ENCODE assay signal across 1 cellular context in the genomic region with DNA sequence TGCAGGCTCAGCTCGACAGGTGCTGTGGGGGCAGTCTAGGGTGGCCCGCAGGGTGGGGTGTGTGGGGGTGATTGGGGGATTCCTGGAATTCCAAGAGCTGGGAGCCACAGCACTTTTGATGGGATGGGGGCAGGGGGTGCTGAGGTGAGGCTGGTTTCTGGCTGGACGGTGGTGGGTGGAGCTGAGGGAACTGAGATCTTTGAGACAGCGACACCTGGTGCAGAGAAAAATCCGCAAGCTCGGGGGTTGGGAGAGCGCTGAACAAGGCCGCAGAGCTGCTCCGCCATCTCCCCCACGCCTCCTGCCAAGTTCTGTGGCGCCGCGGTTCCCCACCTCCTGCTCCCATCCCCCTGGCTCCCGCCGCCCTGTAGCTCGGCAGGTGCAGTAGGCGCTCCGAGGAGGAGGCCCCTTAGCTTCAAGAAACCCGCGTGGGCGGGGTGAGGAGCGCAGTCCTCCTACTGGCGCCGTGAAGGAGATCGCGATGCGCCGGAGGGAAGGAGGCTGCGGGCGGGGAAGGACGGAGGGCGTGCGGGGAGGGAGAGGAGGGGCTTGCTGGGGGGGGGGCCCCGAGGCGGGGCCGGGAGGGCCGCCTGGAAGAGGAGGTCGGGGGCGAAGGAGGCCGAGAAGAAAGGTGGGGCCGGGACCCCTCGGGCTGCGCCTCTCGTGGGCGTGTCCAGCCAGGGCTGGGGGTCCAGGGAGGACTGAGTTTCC.
A peak's percentile ranks its signal among the peaks of the same experiment; 100 is the strongest.
TF ChIP-seq lines count a peak whose summit lies in the region.

No MANE protein-coding gene starts in this region.

TF ChIP-seq in HepG2, 621 proteins besides CTCF, POLR2A, EP300 and RAD21 (continued from another document and continues in another):
- TF ChIP-seq, protein P1, sequence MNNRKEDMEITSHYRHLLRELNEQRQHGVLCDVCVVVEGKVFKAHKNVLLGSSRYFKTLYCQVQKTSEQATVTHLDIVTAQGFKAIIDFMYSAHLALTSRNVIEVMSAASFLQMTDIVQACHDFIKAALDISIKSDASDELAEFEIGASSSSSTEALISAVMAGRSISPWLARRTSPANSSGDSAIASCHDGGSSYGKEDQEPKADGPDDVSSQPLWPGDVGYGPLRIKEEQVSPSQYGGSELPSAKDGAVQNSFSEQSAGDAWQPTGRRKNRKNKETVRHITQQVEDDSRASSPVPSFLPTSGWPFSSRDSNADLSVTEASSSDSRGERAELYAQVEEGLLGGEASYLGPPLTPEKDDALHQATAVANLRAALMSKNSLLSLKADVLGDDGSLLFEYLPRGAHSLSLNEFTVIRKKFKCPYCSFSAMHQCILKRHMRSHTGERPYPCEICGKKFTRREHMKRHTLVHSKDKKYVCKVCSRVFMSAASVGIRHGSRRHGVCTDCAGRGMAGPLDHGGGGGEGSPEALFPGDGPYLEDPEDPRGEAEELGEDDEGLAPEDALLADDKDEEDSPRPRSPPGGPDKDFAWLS (CRISPR knock-in tag; IDR thresholded peaks at IDR 0.05; ENCODE audit: borderline replicate concordance) = no peak
- peak; percentile 38; the same call in 1 of the 2 replicates for TF ChIP-seq ZNF331 (CRISPR knock-in tag; IDR thresholded peaks at IDR 0.05)
- peak; percentile 41 for TF ChIP-seq STAG1 (CRISPR knock-in tag; IDR thresholded peaks at IDR 0.05)
- TF ChIP-seq, protein P2, sequence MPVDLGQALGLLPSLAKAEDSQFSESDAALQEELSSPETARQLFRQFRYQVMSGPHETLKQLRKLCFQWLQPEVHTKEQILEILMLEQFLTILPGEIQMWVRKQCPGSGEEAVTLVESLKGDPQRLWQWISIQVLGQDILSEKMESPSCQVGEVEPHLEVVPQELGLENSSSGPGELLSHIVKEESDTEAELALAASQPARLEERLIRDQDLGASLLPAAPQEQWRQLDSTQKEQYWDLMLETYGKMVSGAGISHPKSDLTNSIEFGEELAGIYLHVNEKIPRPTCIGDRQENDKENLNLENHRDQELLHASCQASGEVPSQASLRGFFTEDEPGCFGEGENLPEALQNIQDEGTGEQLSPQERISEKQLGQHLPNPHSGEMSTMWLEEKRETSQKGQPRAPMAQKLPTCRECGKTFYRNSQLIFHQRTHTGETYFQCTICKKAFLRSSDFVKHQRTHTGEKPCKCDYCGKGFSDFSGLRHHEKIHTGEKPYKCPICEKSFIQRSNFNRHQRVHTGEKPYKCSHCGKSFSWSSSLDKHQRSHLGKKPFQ (CRISPR knock-in tag; IDR thresholded peaks at IDR 0.05; ENCODE audit: insufficient replicate concordance) = no peak
- no peak for TF ChIP-seq MTF1 (CRISPR knock-in tag; IDR thresholded peaks at IDR 0.05)
- peak; percentile 28; the same call in 1 of the 2 replicates for TF ChIP-seq NFYC (CRISPR knock-in tag; IDR thresholded peaks at IDR 0.05)
- no peak for TF ChIP-seq ZNF652 (CRISPR knock-in tag; IDR thresholded peaks at IDR 0.05; ENCODE audit: borderline replicate concordance, low read depth)
- no peak for TF ChIP-seq MBNL3 (CRISPR knock-in tag; conservative IDR thresholded peaks at IDR 0.05)
- TF ChIP-seq RBAK (CRISPR knock-in tag; IDR thresholded peaks at IDR 0.05) = no peak
- TF ChIP-seq ZNF709 (CRISPR knock-in tag; IDR thresholded peaks at IDR 0.05) = no peak
- no peak for TF ChIP-seq ZNF205 (CRISPR knock-in tag; IDR thresholded peaks at IDR 0.05)
- TF ChIP-seq, protein P3, sequence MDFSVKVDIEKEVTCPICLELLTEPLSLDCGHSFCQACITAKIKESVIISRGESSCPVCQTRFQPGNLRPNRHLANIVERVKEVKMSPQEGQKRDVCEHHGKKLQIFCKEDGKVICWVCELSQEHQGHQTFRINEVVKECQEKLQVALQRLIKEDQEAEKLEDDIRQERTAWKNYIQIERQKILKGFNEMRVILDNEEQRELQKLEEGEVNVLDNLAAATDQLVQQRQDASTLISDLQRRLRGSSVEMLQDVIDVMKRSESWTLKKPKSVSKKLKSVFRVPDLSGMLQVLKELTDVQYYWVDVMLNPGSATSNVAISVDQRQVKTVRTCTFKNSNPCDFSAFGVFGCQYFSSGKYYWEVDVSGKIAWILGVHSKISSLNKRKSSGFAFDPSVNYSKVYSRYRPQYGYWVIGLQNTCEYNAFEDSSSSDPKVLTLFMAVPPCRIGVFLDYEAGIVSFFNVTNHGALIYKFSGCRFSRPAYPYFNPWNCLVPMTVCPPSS (IDR thresholded peaks at IDR 0.05) = no peak
- 0 out of 2 replicates have a peak, but pooled peaks have one; percentile 19 for TF ChIP-seq ELF3 (CRISPR knock-in tag; IDR thresholded peaks at IDR 0.05)
- no peak for TF ChIP-seq ZNF629 (CRISPR knock-in tag; conservative IDR thresholded peaks at IDR 0.05)
- TF ChIP-seq, protein P4, sequence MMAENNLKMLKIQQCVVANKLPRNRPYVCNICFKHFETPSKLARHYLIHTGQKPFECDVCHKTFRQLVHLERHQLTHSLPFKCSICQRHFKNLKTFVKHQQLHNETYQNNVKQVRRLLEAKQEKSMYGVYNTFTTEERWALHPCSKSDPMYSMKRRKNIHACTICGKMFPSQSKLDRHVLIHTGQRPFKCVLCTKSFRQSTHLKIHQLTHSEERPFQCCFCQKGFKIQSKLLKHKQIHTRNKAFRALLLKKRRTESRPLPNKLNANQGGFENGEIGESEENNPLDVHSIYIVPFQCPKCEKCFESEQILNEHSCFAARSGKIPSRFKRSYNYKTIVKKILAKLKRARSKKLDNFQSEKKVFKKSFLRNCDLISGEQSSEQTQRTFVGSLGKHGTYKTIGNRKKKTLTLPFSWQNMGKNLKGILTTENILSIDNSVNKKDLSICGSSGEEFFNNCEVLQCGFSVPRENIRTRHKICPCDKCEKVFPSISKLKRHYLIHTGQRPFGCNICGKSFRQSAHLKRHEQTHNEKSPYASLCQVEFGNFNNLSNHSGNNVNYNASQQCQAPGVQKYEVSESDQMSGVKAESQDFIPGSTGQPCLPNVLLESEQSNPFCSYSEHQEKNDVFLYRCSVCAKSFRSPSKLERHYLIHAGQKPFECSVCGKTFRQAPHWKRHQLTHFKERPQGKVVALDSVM (CRISPR knock-in tag; IDR thresholded peaks at IDR 0.05) = peak; percentile 36; the same call in 1 of the 2 replicates
- no peak for TF ChIP-seq ZNF274 (CRISPR knock-in tag; IDR thresholded peaks at IDR 0.05)
- TF ChIP-seq REL (CRISPR knock-in tag; conservative IDR thresholded peaks at IDR 0.05) = no peak
- TF ChIP-seq GPN1 (CRISPR knock-in tag; IDR thresholded peaks at IDR 0.05; ENCODE audit: borderline replicate concordance) = no peak
- TF ChIP-seq ZNF589 (CRISPR knock-in tag; conservative IDR thresholded peaks at IDR 0.05) = no peak
- no peak for TF ChIP-seq NONO (IDR thresholded peaks at IDR 0.05)
- peak; percentile 46; the same call in 1 of the 2 replicates for TF ChIP-seq NONO (CRISPR knock-in tag; conservative IDR thresholded peaks at IDR 0.05)
- TF ChIP-seq, protein P5, sequence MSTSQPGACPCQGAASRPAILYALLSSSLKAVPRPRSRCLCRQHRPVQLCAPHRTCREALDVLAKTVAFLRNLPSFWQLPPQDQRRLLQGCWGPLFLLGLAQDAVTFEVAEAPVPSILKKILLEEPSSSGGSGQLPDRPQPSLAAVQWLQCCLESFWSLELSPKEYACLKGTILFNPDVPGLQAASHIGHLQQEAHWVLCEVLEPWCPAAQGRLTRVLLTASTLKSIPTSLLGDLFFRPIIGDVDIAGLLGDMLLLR (CRISPR knock-in tag; IDR thresholded peaks at IDR 0.05) = 0 out of 2 replicates have a peak, but pooled peaks have one; percentile 30
- TF ChIP-seq ZNF572 (CRISPR knock-in tag; IDR thresholded peaks at IDR 0.05) = no peak
- no peak for TF ChIP-seq ATF7-NPFF (CRISPR knock-in tag; IDR thresholded peaks at IDR 0.05; ENCODE audit: low read depth)
- no peak for TF ChIP-seq KMT2B (CRISPR knock-in tag; IDR thresholded peaks at IDR 0.05)
- TF ChIP-seq, protein P6, sequence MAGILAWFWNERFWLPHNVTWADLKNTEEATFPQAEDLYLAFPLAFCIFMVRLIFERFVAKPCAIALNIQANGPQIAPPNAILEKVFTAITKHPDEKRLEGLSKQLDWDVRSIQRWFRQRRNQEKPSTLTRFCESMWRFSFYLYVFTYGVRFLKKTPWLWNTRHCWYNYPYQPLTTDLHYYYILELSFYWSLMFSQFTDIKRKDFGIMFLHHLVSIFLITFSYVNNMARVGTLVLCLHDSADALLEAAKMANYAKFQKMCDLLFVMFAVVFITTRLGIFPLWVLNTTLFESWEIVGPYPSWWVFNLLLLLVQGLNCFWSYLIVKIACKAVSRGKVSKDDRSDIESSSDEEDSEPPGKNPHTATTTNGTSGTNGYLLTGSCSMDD (CRISPR knock-in tag; IDR thresholded peaks at IDR 0.05) = no peak
- no peak for TF ChIP-seq ZNF44 (CRISPR knock-in tag; IDR thresholded peaks at IDR 0.05)
- TF ChIP-seq, protein P7, sequence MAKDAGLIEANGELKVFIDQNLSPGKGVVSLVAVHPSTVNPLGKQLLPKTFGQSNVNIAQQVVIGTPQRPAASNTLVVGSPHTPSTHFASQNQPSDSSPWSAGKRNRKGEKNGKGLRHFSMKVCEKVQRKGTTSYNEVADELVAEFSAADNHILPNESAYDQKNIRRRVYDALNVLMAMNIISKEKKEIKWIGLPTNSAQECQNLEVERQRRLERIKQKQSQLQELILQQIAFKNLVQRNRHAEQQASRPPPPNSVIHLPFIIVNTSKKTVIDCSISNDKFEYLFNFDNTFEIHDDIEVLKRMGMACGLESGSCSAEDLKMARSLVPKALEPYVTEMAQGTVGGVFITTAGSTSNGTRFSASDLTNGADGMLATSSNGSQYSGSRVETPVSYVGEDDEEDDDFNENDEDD (CRISPR knock-in tag; IDR thresholded peaks at IDR 0.05; ENCODE audit: borderline replicate concordance) = peak; percentile 45; the same call in 1 of the 2 replicates
- no peak for TF ChIP-seq SIN3A (IDR thresholded peaks at IDR 0.05; ENCODE audit: borderline replicate concordance, low read depth, low read length)
- TF ChIP-seq ZNF766 (CRISPR knock-in tag; IDR thresholded peaks at IDR 0.05; ENCODE audit: borderline replicate concordance) = no peak
- TF ChIP-seq, protein P8, sequence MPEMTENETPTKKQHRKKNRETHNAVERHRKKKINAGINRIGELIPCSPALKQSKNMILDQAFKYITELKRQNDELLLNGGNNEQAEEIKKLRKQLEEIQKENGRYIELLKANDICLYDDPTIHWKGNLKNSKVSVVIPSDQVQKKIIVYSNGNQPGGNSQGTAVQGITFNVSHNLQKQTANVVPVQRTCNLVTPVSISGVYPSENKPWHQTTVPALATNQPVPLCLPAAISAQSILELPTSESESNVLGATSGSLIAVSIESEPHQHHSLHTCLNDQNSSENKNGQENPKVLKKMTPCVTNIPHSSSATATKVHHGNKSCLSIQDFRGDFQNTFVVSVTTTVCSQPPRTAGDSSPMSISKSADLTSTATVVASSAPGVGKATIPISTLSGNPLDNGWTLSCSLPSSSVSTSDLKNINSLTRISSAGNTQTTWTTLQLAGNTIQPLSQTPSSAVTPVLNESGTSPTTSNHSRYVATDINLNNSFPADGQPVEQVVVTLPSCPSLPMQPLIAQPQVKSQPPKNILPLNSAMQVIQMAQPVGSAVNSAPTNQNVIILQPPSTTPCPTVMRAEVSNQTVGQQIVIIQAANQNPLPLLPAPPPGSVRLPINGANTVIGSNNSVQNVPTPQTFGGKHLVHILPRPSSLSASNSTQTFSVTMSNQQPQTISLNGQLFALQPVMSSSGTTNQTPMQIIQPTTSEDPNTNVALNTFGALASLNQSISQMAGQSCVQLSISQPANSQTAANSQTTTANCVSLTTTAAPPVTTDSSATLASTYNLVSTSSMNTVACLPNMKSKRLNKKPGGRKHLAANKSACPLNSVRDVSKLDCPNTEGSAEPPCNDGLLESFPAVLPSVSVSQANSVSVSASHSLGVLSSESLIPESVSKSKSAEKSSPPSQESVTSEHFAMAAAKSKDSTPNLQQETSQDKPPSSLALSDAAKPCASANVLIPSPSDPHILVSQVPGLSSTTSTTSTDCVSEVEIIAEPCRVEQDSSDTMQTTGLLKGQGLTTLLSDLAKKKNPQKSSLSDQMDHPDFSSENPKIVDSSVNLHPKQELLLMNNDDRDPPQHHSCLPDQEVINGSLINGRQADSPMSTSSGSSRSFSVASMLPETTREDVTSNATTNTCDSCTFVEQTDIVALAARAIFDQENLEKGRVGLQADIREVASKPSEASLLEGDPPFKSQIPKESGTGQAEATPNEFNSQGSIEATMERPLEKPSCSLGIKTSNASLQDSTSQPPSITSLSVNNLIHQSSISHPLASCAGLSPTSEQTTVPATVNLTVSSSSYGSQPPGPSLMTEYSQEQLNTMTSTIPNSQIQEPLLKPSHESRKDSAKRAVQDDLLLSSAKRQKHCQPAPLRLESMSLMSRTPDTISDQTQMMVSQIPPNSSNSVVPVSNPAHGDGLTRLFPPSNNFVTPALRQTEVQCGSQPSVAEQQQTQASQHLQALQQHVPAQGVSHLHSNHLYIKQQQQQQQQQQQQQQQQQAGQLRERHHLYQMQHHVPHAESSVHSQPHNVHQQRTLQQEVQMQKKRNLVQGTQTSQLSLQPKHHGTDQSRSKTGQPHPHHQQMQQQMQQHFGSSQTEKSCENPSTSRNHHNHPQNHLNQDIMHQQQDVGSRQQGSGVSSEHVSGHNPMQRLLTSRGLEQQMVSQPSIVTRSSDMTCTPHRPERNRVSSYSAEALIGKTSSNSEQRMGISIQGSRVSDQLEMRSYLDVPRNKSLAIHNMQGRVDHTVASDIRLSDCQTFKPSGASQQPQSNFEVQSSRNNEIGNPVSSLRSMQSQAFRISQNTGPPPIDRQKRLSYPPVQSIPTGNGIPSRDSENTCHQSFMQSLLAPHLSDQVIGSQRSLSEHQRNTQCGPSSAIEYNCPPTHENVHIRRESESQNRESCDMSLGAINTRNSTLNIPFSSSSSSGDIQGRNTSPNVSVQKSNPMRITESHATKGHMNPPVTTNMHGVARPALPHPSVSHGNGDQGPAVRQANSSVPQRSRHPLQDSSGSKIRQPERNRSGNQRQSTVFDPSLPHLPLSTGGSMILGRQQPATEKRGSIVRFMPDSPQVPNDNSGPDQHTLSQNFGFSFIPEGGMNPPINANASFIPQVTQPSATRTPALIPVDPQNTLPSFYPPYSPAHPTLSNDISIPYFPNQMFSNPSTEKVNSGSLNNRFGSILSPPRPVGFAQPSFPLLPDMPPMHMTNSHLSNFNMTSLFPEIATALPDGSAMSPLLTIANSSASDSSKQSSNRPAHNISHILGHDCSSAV (CRISPR knock-in tag; IDR thresholded peaks at IDR 0.05; ENCODE audit: borderline replicate concordance) = no peak
- no peak for TF ChIP-seq ZNF33A (CRISPR knock-in tag; IDR thresholded peaks at IDR 0.05; ENCODE audit: borderline replicate concordance)
- TF ChIP-seq, protein P9, sequence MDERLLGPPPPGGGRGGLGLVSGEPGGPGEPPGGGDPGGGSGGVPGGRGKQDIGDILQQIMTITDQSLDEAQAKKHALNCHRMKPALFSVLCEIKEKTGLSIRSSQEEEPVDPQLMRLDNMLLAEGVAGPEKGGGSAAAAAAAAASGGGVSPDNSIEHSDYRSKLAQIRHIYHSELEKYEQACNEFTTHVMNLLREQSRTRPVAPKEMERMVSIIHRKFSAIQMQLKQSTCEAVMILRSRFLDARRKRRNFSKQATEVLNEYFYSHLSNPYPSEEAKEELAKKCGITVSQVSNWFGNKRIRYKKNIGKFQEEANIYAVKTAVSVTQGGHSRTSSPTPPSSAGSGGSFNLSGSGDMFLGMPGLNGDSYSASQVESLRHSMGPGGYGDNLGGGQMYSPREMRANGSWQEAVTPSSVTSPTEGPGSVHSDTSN (CRISPR knock-in tag; IDR thresholded peaks at IDR 0.05) = no peak
- no peak for TF ChIP-seq SMARCE1 (IDR thresholded peaks at IDR 0.05; ENCODE audit: borderline replicate concordance)
- no peak for TF ChIP-seq SP2 (CRISPR knock-in tag; IDR thresholded peaks at IDR 0.05)
- TF ChIP-seq JARID2 (CRISPR knock-in tag; IDR thresholded peaks at IDR 0.05; ENCODE audit: insufficient replicate concordance) = no peak
- TF ChIP-seq ZFP41 (CRISPR knock-in tag; IDR thresholded peaks at IDR 0.05; ENCODE audit: borderline replicate concordance) = no peak
- no peak; the same call in 1 of the 2 replicates for TF ChIP-seq MAZ (IDR thresholded peaks at IDR 0.05; ENCODE audit: borderline replicate concordance, low read depth, low read length)
- TF ChIP-seq MAZ (CRISPR knock-in tag; IDR thresholded peaks at IDR 0.05; ENCODE audit: low read depth) = no peak; the same call in 1 of the 2 replicates
- no peak for TF ChIP-seq ZSCAN25 (CRISPR knock-in tag; IDR thresholded peaks at IDR 0.05)
